Comparison of ENCODE assay signal across 9 cellular contexts in genomic region chr10:29636178-29636577, GRCh38. TPM values are rescaled to one million over a fixed set of nuclear protein-coding genes. Genes with fewer than 3 reads are reported as not detected.
A peak's percentile ranks its signal among the peaks of the same experiment; 100 is the strongest.
DNase-seq lines count a peak whose midpoint lies in the region; ATAC-seq and TF ChIP-seq lines count a peak whose summit lies in the region.
"Had no signal": no experiment of that assay in that cellular context is flagged by ENCODE, and none has a peak within 500 bp of the region (broad histone marks: within the 10 kb centered on the region; RNA-seq: fewer than 3 reads in every experiment).

No MANE protein-coding gene starts in this region.

- no peak for ATAC-seq in GM18517 (IDR thresholded peaks at IDR 0.05; ENCODE audit: unreplicated experiment)

- DNase-seq in HT1080 (ENCODE audit: low read depth) (peak; percentile 91), brain microvascular endothelial cell (peak; percentile 73), lung microvascular endothelial cell (ENCODE audit: low read depth in 2 of 2) (peak; percentile 90 to 91), DMS114 treated with DMSO at 0.1 percent for 48 hours (lab: John Stamatoyannopoulos, UW; ENCODE audit: unreplicated experiment) (no peak), amygdala (lab: John Stamatoyannopoulos, UW) (no peak), NCI-H510A (lab: John Stamatoyannopoulos, UW) (no peak)
- DNase-seq: left cardiac atrium had no signal

- no peak overlapping the region for H3K4me3 ChIP-seq in brain microvascular endothelial cell (ENCODE audit: low read depth, low read length)

- H3K27me3 ChIP-seq in brain microvascular endothelial cell (replicated peaks) = no peaks in the 10 kb centered on the region

- TF ChIP-seq CTCF in 22Rv1 (IDR thresholded peaks at IDR 0.05) (no peak), brain microvascular endothelial cell (IDR thresholded peaks at IDR 0.05; ENCODE audit: low read depth, low read length, missing control alignments) (no peak)

- H3K27ac ChIP-seq in 22Rv1 = peak overlapping the region; percentile 81
- peak overlapping the region; percentile 95 for H3K27ac ChIP-seq in brain microvascular endothelial cell

- in situ Hi-C loops in brain microvascular endothelial cell (cut with HindIII; ENCODE audit: low pct_ligation_motif_present, low sequenced_read_pairs) = no loop called here

- no peaks in the 10 kb centered on the region for H3K36me3 ChIP-seq in brain microvascular endothelial cell (replicated peaks)

RNA-seq across cellular contexts. Expression of gene SVIL, which starts 1.4 kb away (rescaled TPM):
- 8.0 and 8.2 TPM in 2 replicates for total RNA-seq in HT1080 (2014; rRNA removed; shearing (Covaris generic))
- polyA plus RNA-seq in HT1080 (2015; cell fraction: cytosol; rRNA removed) = 1.8 TPM in 2 replicates
- polyA plus RNA-seq in HT1080 (2015; cell fraction: nucleus; rRNA removed) = 20.3 and 21.3 TPM in 2 replicates
- 56.2 and 62.3 TPM in 2 replicates for total RNA-seq in lung microvascular endothelial cell

Comparison
In these comparisons a context has a peak if more than half of its experiments do, and no peak if none do; other contexts are left out.
1. DNase-seq: peak in HT1080 (single experiment), brain microvascular endothelial cell (single experiment) and lung microvascular endothelial cell (2 of 2); none in DMS114 treated with DMSO at 0.1 percent for 48 hours (single experiment), amygdala (0 of 56) and NCI-H510A (single experiment).